In the genomic region with DNA sequence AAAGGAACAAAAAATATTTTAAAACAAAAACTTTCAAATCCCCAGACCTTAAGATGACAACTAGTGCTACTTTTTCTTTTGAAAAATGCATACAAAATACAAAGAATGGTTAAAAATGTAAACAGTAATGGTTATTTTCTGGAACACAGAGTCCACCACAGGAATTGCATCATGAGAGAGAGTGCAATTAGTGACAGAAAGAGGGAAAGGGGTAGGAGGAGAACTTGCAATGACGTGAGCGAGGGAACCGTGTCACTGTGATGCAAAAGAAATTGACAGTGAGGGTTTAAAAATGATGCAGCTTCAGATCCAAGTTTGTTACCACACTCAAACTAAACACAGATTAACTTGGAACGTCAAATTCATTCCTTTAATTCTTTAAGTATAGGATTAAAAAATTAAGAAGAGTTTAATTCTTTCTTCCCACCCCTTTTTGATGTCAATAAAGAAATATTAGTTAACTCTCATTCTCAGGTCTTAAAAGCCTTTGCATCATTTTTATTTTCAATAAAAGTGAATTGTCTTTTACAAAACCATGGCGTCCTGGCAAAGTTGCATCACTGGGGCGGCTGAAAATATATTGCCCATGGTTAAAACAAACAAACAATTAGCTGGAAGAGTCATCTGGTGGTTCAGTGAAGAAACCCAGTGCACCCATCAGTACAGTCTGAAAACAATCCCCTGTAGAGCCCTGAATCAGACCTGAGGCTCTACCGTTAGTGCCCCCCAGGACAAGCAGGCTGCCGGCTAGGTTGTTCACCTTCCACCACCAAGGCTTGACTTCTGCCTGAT, we compare ENCODE assay signal across 2 cellular contexts.
TF ChIP-seq lines count a peak whose summit lies in the region.

No MANE protein-coding gene starts in this region.

TF ChIP-seq in IMR-90, 13 proteins besides CTCF, POLR2A, EP300 and RAD21:
- peak; percentile 63; the same call in 1 of the 2 replicates for TF ChIP-seq CEBPB (IDR thresholded peaks at IDR 0.05; ENCODE audit: low read depth, low read length)
- TF ChIP-seq USF2 (IDR thresholded peaks at IDR 0.05; ENCODE audit: low read depth, low read length), result no peak
- no peak for TF ChIP-seq MAZ (IDR thresholded peaks at IDR 0.05; ENCODE audit: borderline replicate concordance, low read depth, low read length)
- no peak for TF ChIP-seq BHLHE40 (IDR thresholded peaks at IDR 0.05; ENCODE audit: low read depth, low read length)
- TF ChIP-seq MAFK (IDR thresholded peaks at IDR 0.05; ENCODE audit: low read depth, low read length), result no peak
- no peak for TF ChIP-seq SMC3 (IDR thresholded peaks at IDR 0.05; ENCODE audit: low read depth, low read length)

TF ChIP-seq in K562, 482 proteins besides CTCF, POLR2A, EP300 and RAD21:
- TF ChIP-seq EZH2 (IDR thresholded peaks at IDR 0.05; ENCODE audit: borderline replicate concordance, low read depth, low read length), result no peak
- no peak for TF ChIP-seq C11orf30 (IDR thresholded peaks at IDR 0.05; ENCODE audit: low read depth)
- TF ChIP-seq, protein P1, sequence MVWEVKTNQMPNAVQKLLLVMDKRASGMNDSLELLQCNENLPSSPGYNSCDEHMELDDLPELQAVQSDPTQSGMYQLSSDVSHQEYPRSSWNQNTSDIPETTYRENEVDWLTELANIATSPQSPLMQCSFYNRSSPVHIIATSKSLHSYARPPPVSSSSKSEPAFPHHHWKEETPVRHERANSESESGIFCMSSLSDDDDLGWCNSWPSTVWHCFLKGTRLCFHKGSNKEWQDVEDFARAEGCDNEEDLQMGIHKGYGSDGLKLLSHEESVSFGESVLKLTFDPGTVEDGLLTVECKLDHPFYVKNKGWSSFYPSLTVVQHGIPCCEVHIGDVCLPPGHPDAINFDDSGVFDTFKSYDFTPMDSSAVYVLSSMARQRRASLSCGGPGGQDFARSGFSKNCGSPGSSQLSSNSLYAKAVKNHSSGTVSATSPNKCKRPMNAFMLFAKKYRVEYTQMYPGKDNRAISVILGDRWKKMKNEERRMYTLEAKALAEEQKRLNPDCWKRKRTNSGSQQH (CRISPR knock-in tag; IDR thresholded peaks at IDR 0.05), result no peak
- TF ChIP-seq KDM2B (CRISPR knock-in tag; IDR thresholded peaks at IDR 0.05), result no peak
- no peak for TF ChIP-seq ETV5 (CRISPR knock-in tag; IDR thresholded peaks at IDR 0.05; ENCODE audit: low read depth)
- TF ChIP-seq KLF16 (IDR thresholded peaks at IDR 0.05), result no peak
- TF ChIP-seq JUN (IDR thresholded peaks at IDR 0.05; ENCODE audit: borderline replicate concordance, low read depth, low read length), result no peak
- no peak for TF ChIP-seq JUN (CRISPR knock-in tag; IDR thresholded peaks at IDR 0.05; ENCODE audit: borderline replicate concordance)
- TF ChIP-seq RHOXF2B (CRISPR knock-in tag; conservative IDR thresholded peaks at IDR 0.05), result no peak
TF ChIP-seq in K562: peak in this region for 0.
